In the genomic region with DNA sequence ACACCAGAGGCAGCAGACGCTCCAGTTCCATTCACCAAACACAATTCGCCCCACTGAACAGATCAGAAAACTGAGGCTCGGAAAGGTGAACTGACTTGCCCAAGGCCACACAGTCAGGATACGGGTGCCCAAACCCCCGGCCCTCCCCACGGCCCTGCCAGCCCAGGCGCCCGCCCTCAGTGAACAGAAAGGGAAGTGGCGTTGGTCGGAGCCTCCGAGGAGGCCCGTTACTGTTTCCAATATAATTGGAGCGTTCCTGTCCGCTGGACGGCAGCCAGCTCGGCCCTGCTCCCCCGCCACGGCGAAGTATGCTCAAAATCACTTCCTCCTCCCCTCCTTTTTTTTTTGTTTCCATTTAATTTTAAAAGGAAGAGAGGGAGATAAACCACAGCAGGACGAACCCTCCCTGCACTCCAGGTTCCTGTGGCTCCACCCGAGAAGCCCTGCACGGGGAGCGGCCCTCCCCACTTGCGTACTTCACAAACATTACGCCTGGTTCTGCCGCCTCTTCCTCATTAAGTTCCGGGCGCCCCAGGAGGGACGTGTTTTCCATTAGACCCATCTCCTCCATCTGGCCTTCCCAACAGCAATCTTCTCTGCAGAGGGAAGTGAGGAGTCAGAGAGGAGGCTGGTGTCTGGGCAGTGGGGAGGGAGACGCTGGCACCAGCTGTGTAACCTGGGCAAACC, we compare ENCODE assay signal across 1 cellular context.
TF ChIP-seq lines count a peak whose summit lies in the region.

No MANE protein-coding gene starts in this region.

TF ChIP-seq in GM23338, 12 proteins besides CTCF, POLR2A, EP300 and RAD21 (continued from another document):
- TF ChIP-seq ZNF462 (CRISPR knock-in tag; IDR thresholded peaks at IDR 0.05) (no peak), ETS1 (IDR thresholded peaks at IDR 0.05) (no peak), EZH2phosphoT487 (IDR thresholded peaks at IDR 0.05; ENCODE audit: unreplicated experiment) (no peak), CREB1 (CRISPR knock-in tag; IDR thresholded peaks at IDR 0.05; ENCODE audit: low read depth) (no peak), EZH2 (IDR thresholded peaks at IDR 0.05; ENCODE audit: low read depth, unreplicated experiment) (no peak), POLR2AphosphoS5 (IDR thresholded peaks at IDR 0.05; ENCODE audit: low read depth) (no peak)
